Comparison of ENCODE assay signal across 10 cellular contexts in genomic region chr2:191650896-191651773, GRCh38. TPM values are rescaled to one million over a fixed set of nuclear protein-coding genes. Genes with fewer than 3 reads are reported as not detected.
DNase-seq lines count a peak whose midpoint lies in the region; ATAC-seq lines count a peak whose summit lies in the region.
"Had no signal": no experiment of that assay in that cellular context is flagged by ENCODE, and none has a peak within 500 bp of the region (broad histone marks: within the 10 kb centered on the region; RNA-seq: fewer than 3 reads in every experiment).

No MANE protein-coding gene starts in this region.

- ATAC-seq in activated CD4-positive, CD25-positive, alpha-beta regulatory T cell treated with anti-CD3 and anti-CD28 coated beads, Interleukin-2, amount 50 U/mL, for 24 hours: peak; percentile 67 to 77
- ATAC-seq in GM21723 (IDR thresholded peaks at IDR 0.05; ENCODE audit: unreplicated experiment) (peak; percentile 97), HG03457 (IDR thresholded peaks at IDR 0.05; ENCODE audit: unreplicated experiment) (peak; percentile 98)
- ATAC-seq in naive thymus-derived CD4-positive, alpha-beta T cell: peak; percentile 54
- ATAC-seq: A549 had no signal

- H3K27me3 Mint-ChIP-seq in naive thymus-derived CD4-positive, alpha-beta T cell: peaks cover 0 to 2% (median 0%) of the 10 kb centered on the region in 5 donors

- H3K9me3 Mint-ChIP-seq in naive thymus-derived CD4-positive, alpha-beta T cell: no peaks in the 10 kb centered on the region

- H3K36me3 ChIP-seq in naive thymus-derived CD4-positive, alpha-beta T cell (ENCODE audit: control insufficient read depth in 2 of 3, insufficient read depth in 3 of 3, low read length in 3 of 3): no peaks in the 10 kb centered on the region

- no peak overlapping the region for H3K4me3 ChIP-seq in naive thymus-derived CD4-positive, alpha-beta T cell (ENCODE audit: low read length)
- H3K4me3 ChIP-seq: A549 had no signal

- no peaks in the 10 kb centered on the region for H3K9me3 ChIP-seq in naive thymus-derived CD4-positive, alpha-beta T cell (ENCODE audit: control insufficient read depth in 2 of 3, low read length in 3 of 3)
- H3K9me3 ChIP-seq: A549 had no signal

- CTCF ChIA-PET in naive thymus-derived CD4-positive, alpha-beta T cell (lab: Charles Lee): no interaction called here

- H3K27ac ChIP-seq in naive thymus-derived CD4-positive, alpha-beta T cell (ENCODE audit: low read depth, low read length): no peak overlapping the region
- H3K27ac ChIP-seq: A549 had no signal

- POLR2A ChIA-PET in naive thymus-derived CD4-positive, alpha-beta T cell (lab: Charles Lee): interaction anchor here (0.9 to 1.5 kb wide), 2 partner anchors 26 to 27 kb away, joined by 3 to 4 read pairs; no protein-coding TSS in a partner anchor

- peak overlapping the region in 1 of 9 donors; percentile 19 for H3K27ac Mint-ChIP-seq in naive thymus-derived CD4-positive, alpha-beta T cell

- no peaks in the 10 kb centered on the region for H3K27me3 ChIP-seq in naive thymus-derived CD4-positive, alpha-beta T cell (ENCODE audit: control insufficient read depth in 2 of 2, insufficient read depth in 2 of 2, low read length in 2 of 2)

- intact Hi-C loops in naive thymus-derived CD4-positive, alpha-beta T cell (cut with micrococcal nuclease): no loop called here

- H3K4me1 Mint-ChIP-seq in naive thymus-derived CD4-positive, alpha-beta T cell: peaks cover 0 to 6% (median 0%) of the 10 kb centered on the region in 7 donors

- no peaks in the 10 kb centered on the region for H3K4me1 ChIP-seq in naive thymus-derived CD4-positive, alpha-beta T cell (ENCODE audit: control insufficient read depth in 2 of 2, insufficient read depth in 2 of 2, low read length in 2 of 2)

- H3K36me3 Mint-ChIP-seq in naive thymus-derived CD4-positive, alpha-beta T cell: peaks cover 0 to 5% (median 0%) of the 10 kb centered on the region in 5 donors

- DNase-seq in activated CD4-positive, CD25-positive, alpha-beta regulatory T cell (lab: John Stamatoyannopoulos, UW): no peak
- no peak for DNase-seq in naive thymus-derived CD4-positive, alpha-beta T cell
- no peak for DNase-seq in stimulated activated CD4-positive, alpha-beta T cell treated with anti-CD3 and anti-CD28 coated beads, Interleukin-2, amount 100 ng/mL, for 24 hours
- no peak for DNase-seq in NCI-H2029 treated with DMSO at 0.1 percent for 48 hours (lab: John Stamatoyannopoulos, UW)
- DNase-seq in NCI-H187 (lab: John Stamatoyannopoulos, UW): no peak
- DNase-seq: NCI-H526 treated with DMSO at 0.1 percent for 48 hours had no signal

- H3K4me3 Mint-ChIP-seq in naive thymus-derived CD4-positive, alpha-beta T cell: no peak overlapping the region

RNA-seq across cellular contexts. Expression of gene NABP1, which starts 26.8 kb away (rescaled TPM):
- total RNA-seq in naive thymus-derived CD4-positive, alpha-beta T cell: 10 to 100 TPM; 24.5 to 79.5 (median 55.4) TPM
- polyA plus RNA-seq in naive thymus-derived CD4-positive, alpha-beta T cell: 1 to 10 TPM; 4.2 to 5.6 TPM
